ENCODE assay signal across 1 cellular context in the genomic region with DNA sequence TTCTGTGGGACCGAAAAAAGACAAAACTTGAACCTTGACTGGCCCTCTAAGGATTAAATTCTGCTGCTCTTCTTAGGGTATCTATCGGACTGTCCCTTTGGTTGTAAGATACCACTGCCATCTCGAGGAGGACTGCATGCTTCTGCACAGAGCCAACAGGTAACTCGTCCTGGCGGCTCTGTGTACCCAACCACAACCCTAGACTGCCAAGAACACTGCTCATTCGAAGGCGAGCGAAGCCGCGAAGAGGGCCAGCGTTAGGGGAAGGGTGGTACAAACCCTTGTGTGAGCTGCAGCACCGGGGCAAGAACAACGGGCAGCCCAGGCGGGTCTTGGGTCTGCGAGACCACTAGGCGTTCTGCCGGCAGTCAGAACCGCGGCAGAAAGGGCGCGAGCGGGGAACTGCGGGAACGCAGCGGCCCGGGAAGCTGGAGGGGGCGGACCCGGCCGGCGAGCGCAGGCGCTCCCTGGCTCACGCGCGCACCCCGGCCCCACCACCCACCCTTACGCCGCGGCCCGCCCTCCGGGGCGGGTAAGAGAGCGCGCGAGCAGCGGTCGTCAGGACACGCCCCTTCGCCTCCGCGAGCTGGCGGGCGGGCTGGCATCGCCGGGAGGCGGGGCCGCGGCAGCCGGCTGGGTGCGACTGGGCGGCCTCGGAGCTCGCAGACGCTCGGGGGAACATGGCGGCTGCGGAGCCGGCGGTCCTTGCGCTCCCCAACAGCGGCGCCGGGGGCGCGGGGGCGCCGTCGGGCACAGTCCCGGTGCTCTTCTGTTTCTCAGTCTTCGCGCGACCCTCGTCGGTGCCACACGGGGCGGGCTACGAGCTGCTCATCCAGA.
TF ChIP-seq lines count a peak whose summit lies in the region.

Gene ISOC1 (plus strand): TSS at position 663 of the 837 bp plus-strand sequence. CDS start 18 bp downstream, at position 681.

TF ChIP-seq in WTC11, 78 proteins besides CTCF, POLR2A, EP300 and RAD21 (continued from another document):
- TF ChIP-seq, protein P1, sequence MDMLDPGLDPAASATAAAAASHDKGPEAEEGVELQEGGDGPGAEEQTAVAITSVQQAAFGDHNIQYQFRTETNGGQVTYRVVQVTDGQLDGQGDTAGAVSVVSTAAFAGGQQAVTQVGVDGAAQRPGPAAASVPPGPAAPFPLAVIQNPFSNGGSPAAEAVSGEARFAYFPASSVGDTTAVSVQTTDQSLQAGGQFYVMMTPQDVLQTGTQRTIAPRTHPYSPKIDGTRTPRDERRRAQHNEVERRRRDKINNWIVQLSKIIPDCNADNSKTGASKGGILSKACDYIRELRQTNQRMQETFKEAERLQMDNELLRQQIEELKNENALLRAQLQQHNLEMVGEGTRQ (CRISPR knock-in tag; IDR thresholded peaks at IDR 0.05), result no peak
- TF ChIP-seq ZNF425 (CRISPR knock-in tag; conservative IDR thresholded peaks at IDR 0.05) (no peak), ZBTB43 (CRISPR knock-in tag; IDR thresholded peaks at IDR 0.05) (no peak)
